Comparison of ENCODE assay signal across 19 cellular contexts in genomic region chr1:205936316-205936715, GRCh38. TPM values are rescaled to one million over a fixed set of nuclear protein-coding genes. Genes with fewer than 3 reads are reported as not detected.
DNase-seq lines count a peak whose midpoint lies in the region; ATAC-seq and TF ChIP-seq lines count a peak whose summit lies in the region.
"Had no signal": no experiment of that assay in that cellular context is flagged by ENCODE, and none has a peak within 500 bp of the region (broad histone marks: within the 10 kb centered on the region; RNA-seq: fewer than 3 reads in every experiment).

No MANE protein-coding gene starts in this region.

- H3K79me2 ChIP-seq in mammary epithelial cell (ENCODE audit: insufficient read depth, low read length): no peaks in the 10 kb centered on the region

- H3K27me3 Mint-ChIP-seq in MCF 10A (ENCODE audit: insufficient read depth, unreplicated experiment) (peaks cover 56% of the 10 kb centered on the region), endodermal cell (ENCODE audit: insufficient read depth) (peaks cover 18% of the 10 kb centered on the region)
- H3K27me3 Mint-ChIP-seq in stimulated activated naive CD8-positive, alpha-beta T cell treated with anti-CD3 and anti-CD28 coated beads, Interleukin-15, amount 100 ng/mL, for 72 hours: peaks cover 68% of the 10 kb centered on the region

- no peaks in the 10 kb centered on the region for H3K9me3 Mint-ChIP-seq in MCF 10A (ENCODE audit: unreplicated experiment)
- H3K9me3 Mint-ChIP-seq in endodermal cell: no peaks in the 10 kb centered on the region
- no peaks in the 10 kb centered on the region for H3K9me3 Mint-ChIP-seq in stimulated activated naive CD8-positive, alpha-beta T cell treated with anti-CD3 and anti-CD28 coated beads, Interleukin-15, amount 100 ng/mL, for 72 hours
- H3K9me3 Mint-ChIP-seq: CD4-positive, CD25-positive, alpha-beta regulatory T cell had no signal

- H3K36me3 Mint-ChIP-seq in MCF 10A (ENCODE audit: insufficient read depth, unreplicated experiment): no peaks in the 10 kb centered on the region
- H3K36me3 Mint-ChIP-seq in endodermal cell (ENCODE audit: low read depth): no peaks in the 10 kb centered on the region
- H3K36me3 Mint-ChIP-seq: CD4-positive, CD25-positive, alpha-beta regulatory T cell had no signal

- H3K9me3 ChIP-seq in mammary epithelial cell (replicated peaks; ENCODE audit: insufficient read depth, low read length) (no peaks in the 10 kb centered on the region), endodermal cell (ENCODE audit: control insufficient read depth, low read length) (no peaks in the 10 kb centered on the region), mucosa of stomach (ENCODE audit: control insufficient read depth, low read length) (no peaks in the 10 kb centered on the region), upper lobe of right lung (no peaks in the 10 kb centered on the region)
- H3K9me3 ChIP-seq: BE2C had no signal

- peak; percentile 56 for ATAC-seq in upper lobe of right lung
- ATAC-seq in stimulated activated naive CD8-positive, alpha-beta T cell treated with anti-CD3 and anti-CD28 coated beads, Interleukin-15, amount 100 ng/mL, for 72 hours: no peak
- ATAC-seq: K562 had no signal

- TF ChIP-seq CTCF in MCF 10A (IDR thresholded peaks at IDR 0.05; ENCODE audit: unreplicated experiment): no peak
- TF ChIP-seq CTCF in mammary epithelial cell (conservative IDR thresholded peaks at IDR 0.05 in 1 of 2, IDR thresholded peaks at IDR 0.05 in 1 of 2; ENCODE audit: extremely low read depth in 1 of 2, insufficient read depth in 1 of 2, low read depth in 1 of 2, low read length in 2 of 2): no peak
- no peak for TF ChIP-seq CTCF in endodermal cell (conservative IDR thresholded peaks at IDR 0.05)
- TF ChIP-seq CTCF in upper lobe of right lung (IDR thresholded peaks at IDR 0.05): no peak

- H3K4me3 ChIP-seq in mammary epithelial cell (replicated peaks in 1 of 3; ENCODE audit: insufficient read depth in 1 of 3, low read depth in 2 of 3, low read length in 3 of 3) (no peak overlapping the region), endodermal cell (ENCODE audit: low read length) (no peak overlapping the region), mucosa of stomach (ENCODE audit: low read length) (no peak overlapping the region), upper lobe of right lung (no peak overlapping the region)
- H3K4me3 ChIP-seq: K562 had no signal

- H3K4me1 ChIP-seq in mammary epithelial cell (ENCODE audit: insufficient read depth, low read length) (peaks cover 21% of the 10 kb centered on the region), endodermal cell (ENCODE audit: control insufficient read depth, insufficient read depth, low read length) (peaks cover 16% of the 10 kb centered on the region), mucosa of stomach (ENCODE audit: control insufficient read depth, insufficient read depth, low read length) (peaks cover 93% of the 10 kb centered on the region), upper lobe of right lung (peaks cover 17% of the 10 kb centered on the region)
- H3K4me1 ChIP-seq: BE2C had no signal

- peak overlapping the region; percentile 2 for H3K4me3 Mint-ChIP-seq in MCF 10A (ENCODE audit: unreplicated experiment)
- H3K4me3 Mint-ChIP-seq in endodermal cell: no peak overlapping the region
- H3K4me3 Mint-ChIP-seq in stimulated activated naive CD8-positive, alpha-beta T cell treated with anti-CD3 and anti-CD28 coated beads, Interleukin-15, amount 100 ng/mL, for 72 hours: no peak overlapping the region
- H3K4me3 Mint-ChIP-seq: CD4-positive, CD25-positive, alpha-beta regulatory T cell had no signal

- H3K4me1 Mint-ChIP-seq in MCF 10A (ENCODE audit: insufficient read depth, unreplicated experiment) (peaks cover 49% of the 10 kb centered on the region), endodermal cell (peaks cover 33% of the 10 kb centered on the region)
- no peaks in the 10 kb centered on the region for H3K4me1 Mint-ChIP-seq in stimulated activated naive CD8-positive, alpha-beta T cell treated with anti-CD3 and anti-CD28 coated beads, Interleukin-15, amount 100 ng/mL, for 72 hours
- H3K4me1 Mint-ChIP-seq: CD4-positive, CD25-positive, alpha-beta regulatory T cell had no signal

- dilution Hi-C loops in mammary epithelial cell (cut with HindIII; ENCODE audit: low sequenced_read_pairs): no loop called here

- BruUV-seq in MCF 10A (replicated peaks; lab: Mats Ljungman, UMichigan) (no TSS peak), mammary epithelial cell (replicated peaks; lab: Mats Ljungman, UMichigan) (no TSS peak)

- no peak overlapping the region for H3K27ac ChIP-seq in mammary epithelial cell (ENCODE audit: insufficient read depth, low read depth, low read length)
- no peak overlapping the region for H3K27ac ChIP-seq in endodermal cell (ENCODE audit: low read depth, low read length)
- H3K27ac ChIP-seq in upper lobe of right lung: peak overlapping the region; percentile 82
- H3K27ac ChIP-seq: 22Rv1 had no signal

- 29% methylated on average over 5 of the region's 6 CpGs for WGBS in mammary epithelial cell (ENCODE audit: low coverage, missing lambda C conversion rate)
- 87 to 90% methylated on average over 3 to 6 of the region's 6 CpGs for WGBS in endodermal cell (ENCODE audit: insufficient coverage in 1 of 2, insufficient read length in 1 of 2), 2 experiments

- POLR2A ChIA-PET in MCF 10A (lab: Yijun Ruan, JAX): interaction anchor here (1.1 to 1.3 kb wide), 2 partner anchors 14 to 18 kb away, joined by 4 to 11 read pairs; no protein-coding TSS in a partner anchor

- H3K27me3 ChIP-seq in mammary epithelial cell (ENCODE audit: insufficient read depth, low read length): no peaks in the 10 kb centered on the region
- H3K27me3 ChIP-seq in endodermal cell (ENCODE audit: control insufficient read depth, insufficient read depth, low read length, poor library complexity, severe bottlenecking): no peaks in the 10 kb centered on the region
- no peaks in the 10 kb centered on the region for H3K27me3 ChIP-seq in mucosa of stomach (ENCODE audit: control insufficient read depth, insufficient read depth, low read length)
- no peaks in the 10 kb centered on the region for H3K27me3 ChIP-seq in upper lobe of right lung

- no peaks in the 10 kb centered on the region for H3K36me3 ChIP-seq in mammary epithelial cell (ENCODE audit: insufficient read depth, low read length)
- H3K36me3 ChIP-seq in endodermal cell (ENCODE audit: control insufficient read depth, insufficient read depth, low read length): no peaks in the 10 kb centered on the region
- H3K36me3 ChIP-seq in mucosa of stomach (ENCODE audit: control insufficient read depth, insufficient read depth, low read length): no peaks in the 10 kb centered on the region
- no peaks in the 10 kb centered on the region for H3K36me3 ChIP-seq in upper lobe of right lung
- H3K36me3 ChIP-seq: BE2C had no signal

- no peak overlapping the region for H2AFZ ChIP-seq in mammary epithelial cell (ENCODE audit: low read depth, low read length)

- H3K9ac ChIP-seq in mammary epithelial cell (ENCODE audit: insufficient read depth, low read length) (no peak overlapping the region), endodermal cell (ENCODE audit: extremely low read depth, low read length, poor library complexity, severe bottlenecking) (no peak overlapping the region), mucosa of stomach (ENCODE audit: low read length) (peak overlapping the region; percentile 20)

- intact Hi-C loops in MCF 10A (cut with micrococcal nuclease): no loop called here
- intact Hi-C loops in mammary epithelial cell (cut with micrococcal nuclease): no loop called here
- intact Hi-C loops in upper lobe of right lung (cut with DNase I): no loop called here

- no peaks in the 10 kb centered on the region for H4K20me1 ChIP-seq in mammary epithelial cell (ENCODE audit: insufficient read depth, low read length)

- CTCF ChIA-PET in MCF 10A (lab: Yijun Ruan, JAX) (interaction anchor here (0.6 to 5.4 kb wide), 3 partner anchors 41 to 559 kb away, joined by 3 to 38 read pairs (median 5); no protein-coding TSS in a partner anchor), mammary epithelial cell (lab: Charles Lee; ENCODE audit: low non-redundant PET) (no interaction called here)

- no peak overlapping the region for H3K4me2 ChIP-seq in mammary epithelial cell (ENCODE audit: insufficient read depth, low read depth, low read length)

- H3K27ac Mint-ChIP-seq in MCF 10A (ENCODE audit: low read depth, unreplicated experiment) (peak overlapping the region; percentile 33), endodermal cell (peak overlapping the region; percentile 65)
- H3K27ac Mint-ChIP-seq in stimulated activated naive CD8-positive, alpha-beta T cell treated with anti-CD3 and anti-CD28 coated beads, Interleukin-15, amount 100 ng/mL, for 72 hours: no peak overlapping the region
- H3K27ac Mint-ChIP-seq: CD4-positive, CD25-positive, alpha-beta regulatory T cell had no signal

- in situ Hi-C loops in mammary epithelial cell (cut with MboI; ENCODE audit: low sequenced_read_pairs in 2 of 2): no loop called here

- DNase-seq in MCF 10A (ENCODE audit: unreplicated experiment) (peak; percentile 95), mammary epithelial cell (no peak), endodermal cell (no peak), upper lobe of right lung (peak; percentile 87), NCI-H510A treated with DMSO at 0.1 percent for 48 hours (lab: John Stamatoyannopoulos, UW) (no peak)
- no peak for DNase-seq in stimulated activated CD4-positive, alpha-beta T cell treated with anti-CD3 and anti-CD28 coated beads, Interleukin-4, amount 100 ng/mL, for 24 hours
- DNase-seq in stimulated activated naive CD8-positive, alpha-beta T cell treated with anti-CD3 and anti-CD28 coated beads, Interleukin-15, amount 100 ng/mL, for 72 hours: no peak
- DNase-seq: BE2C; CD4-positive, CD25-positive, alpha-beta regulatory T cell; COR-L47; GDM1; HCEC 1CT; NCI-H1105; NCI-H1694 treated with DMSO at 0.1 percent for 48 hours; NCI-H2227 treated with DMSO at 0.1 percent for 48 hours; NCI-H524 treated with DMSO at 0.1 percent for 48 hours had no signal

RNA-seq across cellular contexts. Expression of gene SLC26A9, which starts 6.9 kb away (rescaled TPM):
- total RNA-seq in MCF 10A (2022) (not detected in 2 replicates), mammary epithelial cell (not detected), endodermal cell (under 1 TPM; 0.22 TPM), upper lobe of right lung (21.7 TPM)
- not detected for polyA plus RNA-seq in mammary epithelial cell
- polyA minus RNA-seq in mammary epithelial cell: not detected
- polyA plus RNA-seq in endodermal cell (2013, experiment 1 of 2): 0.18 TPM
- 0.08 TPM for polyA plus RNA-seq in endodermal cell (2013, experiment 2 of 2)
- total RNA-seq: CD4-positive, CD25-positive, alpha-beta regulatory T cell; K562 had no signal
- polyA plus RNA-seq: CD4-positive, CD25-positive, alpha-beta regulatory T cell had no signal

Comparison
In these comparisons a context has a peak if more than half of its experiments do, and no peak if none do; other contexts are left out.
1. DNase-seq: peak in MCF 10A (single experiment) and upper lobe of right lung (single experiment); none in mammary epithelial cell (single experiment), endodermal cell (single experiment), stimulated activated CD4-positive, alpha-beta T cell treated with anti-CD3 and anti-CD28 coated beads, Interleukin-4, amount 100 ng/mL, for 24 hours (single experiment), stimulated activated naive CD8-positive, alpha-beta T cell treated with anti-CD3 and anti-CD28 coated beads, Interleukin-15, amount 100 ng/mL, for 72 hours (0 of 2) and NCI-H510A treated with DMSO at 0.1 percent for 48 hours (single experiment).
2. H3K27ac Mint-ChIP-seq: peak in MCF 10A (single experiment) and endodermal cell (single experiment); none in stimulated activated naive CD8-positive, alpha-beta T cell treated with anti-CD3 and anti-CD28 coated beads, Interleukin-15, amount 100 ng/mL, for 72 hours (0 of 2).
3. RNA of gene SLC26A9, which starts 6.9 kb away (total RNA-seq): 21.7 TPM in upper lobe of right lung (single experiment); 0.22 TPM in endodermal cell, not detected in MCF 10A and not detected in mammary epithelial cell; every median in the first group is over 10 times any median in the second.